ENCODE assay signal across 9 cellular contexts in genomic region chr14:106657460-106657859, GRCh38.
DNase-seq lines count a peak whose midpoint lies in the region; ATAC-seq and TF ChIP-seq lines count a peak whose summit lies in the region.
"Had no signal": no experiment of that assay in that cellular context is flagged by ENCODE, and none has a peak within 500 bp of the region (broad histone marks: within the 10 kb centered on the region; RNA-seq: fewer than 3 reads in every experiment).

No MANE protein-coding gene starts in this region.

- ATAC-seq in GM21619 (IDR thresholded peaks at IDR 0.05; ENCODE audit: unreplicated experiment): no peak
- no peak for ATAC-seq in HG03097 (IDR thresholded peaks at IDR 0.05; ENCODE audit: low FRiP score, unreplicated experiment)

- in situ Hi-C loops in GM13977 (cut with MboI; ENCODE audit: low pct_unique_long_range_greater_than_20kb, low sequenced_read_pairs, unreplicated experiment): no loop called here

- TF ChIP-seq CTCF in GM13977 (IDR thresholded peaks at IDR 0.05; ENCODE audit: extremely low read depth, insufficient read depth, missing control alignments): peak; percentile 92

- peak; percentile 20 for DNase-seq in GM13977 (ENCODE audit: low spot score)
- DNase-seq in T-helper 1 cell: peak in 4 of 5 donors; percentile 23 to 49 (median 36)
- peak; percentile 50 for DNase-seq in activated naive CD4-positive, alpha-beta T cell treated with Interleukin-2 at 50 U/mL for 16 hours
- peak; percentile 36 for DNase-seq in stimulated activated CD8-positive, alpha-beta memory T cell treated with anti-CD3 and anti-CD28 coated beads, Interleukin-4, amount 100 ng/mL, for 24 hours (ENCODE audit: low read depth)
- DNase-seq in SKM-1 treated with dmso at 0.1 percent for 144 hours (lab: John Stamatoyannopoulos, UW; ENCODE audit: unreplicated experiment): no peak
- no peak for DNase-seq in C1 segment of cervical spinal cord (lab: John Stamatoyannopoulos, UW)
- DNase-seq: brain microvascular endothelial cell had no signal

Comparison
In these comparisons a context has a peak if more than half of its experiments do, and no peak if none do; other contexts are left out.
1. DNase-seq: peak in GM13977 (single experiment), T-helper 1 cell (4 of 5), activated naive CD4-positive, alpha-beta T cell treated with Interleukin-2 at 50 U/mL for 16 hours (single experiment) and stimulated activated CD8-positive, alpha-beta memory T cell treated with anti-CD3 and anti-CD28 coated beads, Interleukin-4, amount 100 ng/mL, for 24 hours (single experiment); none in SKM-1 treated with dmso at 0.1 percent for 144 hours (single experiment) and C1 segment of cervical spinal cord (0 of 14).